ENCODE assay signal across 8 cellular contexts in genomic region chr3:15427981-15428380, GRCh38. TPM values are rescaled to one million over a fixed set of nuclear protein-coding genes. Genes with fewer than 3 reads are reported as not detected.
DNase-seq lines count a peak whose midpoint lies in the region; ATAC-seq and TF ChIP-seq lines count a peak whose summit lies in the region.

No MANE protein-coding gene starts in this region.

- H3K9ac ChIP-seq in ES-I3 (ENCODE audit: low read depth, low read length), result peak overlapping the region; percentile 92
- H3K9ac ChIP-seq in SU-DHL-6 (ENCODE audit: low read length), result peak overlapping the region; percentile 88

- H3K9me3 ChIP-seq in ES-I3 (ENCODE audit: control insufficient read depth, insufficient read depth, low read length) (no peaks in the 10 kb centered on the region), SU-DHL-6 (ENCODE audit: insufficient read depth, low read length) (no peaks in the 10 kb centered on the region), ovary (no peaks in the 10 kb centered on the region)

- H3K27me3 ChIP-seq in SU-DHL-6 (ENCODE audit: low read length) (no peaks in the 10 kb centered on the region), ovary (no peaks in the 10 kb centered on the region)

- H3K36me3 ChIP-seq in ES-I3 (ENCODE audit: insufficient read depth, low read length) (peaks cover 17% of the 10 kb centered on the region; the same call in 1 of the 2 replicates), SU-DHL-6 (ENCODE audit: low read length) (peaks cover 17% of the 10 kb centered on the region), ovary (no peaks in the 10 kb centered on the region)

- no peak for ATAC-seq in GM18520 (IDR thresholded peaks at IDR 0.05; ENCODE audit: unreplicated experiment)

- peak overlapping the region; percentile 65 for H2AFZ ChIP-seq in SU-DHL-6 (ENCODE audit: low read depth, low read length, severe bottlenecking)

- intact Hi-C loops in ovary (cut with DNase I), result loop anchor here in 1 of 4 donors (10.0 kb wide), 1 partner anchor 127 kb away; no protein-coding TSS in a partner anchor

- DNase-seq in fibroblast of mammary gland (ENCODE audit: low read depth), result no peak
- no peak for DNase-seq in ovary
- DNase-seq in activated CD4-positive, CD25-positive, alpha-beta regulatory T cell treated with anti-CD3 and anti-CD28 coated beads, Interleukin-2, amount 50 U/mL, for 72 hours, result no peak
- no peak for DNase-seq in G401 (ENCODE audit: low spot score)
- DNase-seq in stimulated activated CD4-positive, alpha-beta T cell treated with anti-CD3 and anti-CD28 coated beads, Interleukin-4, amount 100 ng/mL, for 1 hour, result no peak

- H3F3A ChIP-seq in SU-DHL-6 (ENCODE audit: insufficient read depth), result no peaks in the 10 kb centered on the region

- no peaks in the 10 kb centered on the region for H3K9me2 ChIP-seq in SU-DHL-6 (replicated peaks; ENCODE audit: insufficient read depth, low read length)

- TF ChIP-seq EP300 in ovary (IDR thresholded peaks at IDR 0.05), result no peak

- H4K20me1 ChIP-seq in SU-DHL-6 (ENCODE audit: low read depth, low read length), result peaks cover 4% of the 10 kb centered on the region; the same call in 1 of the 2 replicates

- H3K79me2 ChIP-seq in SU-DHL-6 (ENCODE audit: insufficient read depth, low read length), result peaks cover 59% of the 10 kb centered on the region

- TF ChIP-seq POLR2A in ovary (IDR thresholded peaks at IDR 0.05), result no peak

- WGBS in ovary, 3 donors, result 0 to 2% (median 0%) methylated on average over 11 of the region's 11 CpGs

- H3K4me2 ChIP-seq in SU-DHL-6 (ENCODE audit: low read depth, low read length, poor library complexity, severe bottlenecking), result peak overlapping the region; percentile 94

- in situ Hi-C loops in G401 (cut with HindIII; ENCODE audit: low sequenced_read_pairs), result no loop called here

- 0 out of 2 replicates have a peak overlapping the region, but pooled peaks have one; percentile 17 for H3K27ac ChIP-seq in SU-DHL-6 (ENCODE audit: low read depth, low read length)
- H3K27ac ChIP-seq in ovary, result peak overlapping the region in 1 of 2 donors; percentile 49

- TF ChIP-seq CTCF in SU-DHL-6 (IDR thresholded peaks at IDR 0.05; ENCODE audit: insufficient read depth, low read length, poor library complexity, severe bottlenecking) (no peak), fibroblast of mammary gland (conservative IDR thresholded peaks at IDR 0.05; ENCODE audit: control insufficient read depth, insufficient read depth, low read depth, low read length) (no peak), ovary (IDR thresholded peaks at IDR 0.05) (no peak)

- H3K4me3 ChIP-seq in SU-DHL-6 (ENCODE audit: insufficient read depth, low read length, poor library complexity, severe bottlenecking), result peak overlapping the region; percentile 89
- H3K4me3 ChIP-seq in fibroblast of mammary gland (ENCODE audit: control insufficient read depth, low read depth, low read length), result peak overlapping the region; percentile 99
- H3K4me3 ChIP-seq in ovary, result peak overlapping the region; percentile 73

- peaks cover 5% of the 10 kb centered on the region; the same call in 1 of the 2 replicates for H3K4me1 ChIP-seq in ES-I3 (ENCODE audit: insufficient read depth, low read length)
- H3K4me1 ChIP-seq in ovary (ENCODE audit: insufficient read depth), result peaks cover 9% of the 10 kb centered on the region

RNA-seq across cellular contexts. Expression of gene EAF1, which starts 0.6 kb away (rescaled TPM):
- 10 to 100 TPM in 5 of 7 donors, 1 to 10 TPM in 2; 8.5 to 16.0 (median 11.9) TPM for total RNA-seq in ovary
- 10 to 100 TPM in 1 of 2 donors, 1 to 10 TPM in 1; 5.4 to 13.8 TPM for polyA plus RNA-seq in ovary
- 18.7 and 18.9 TPM in 2 replicates for total RNA-seq in G401 (2014; rRNA removed; shearing (Covaris generic))

RNA-seq across cellular contexts. Expression of gene METTL6, which starts 0.6 kb away (rescaled TPM):
- 10 to 100 TPM; 16.1 to 25.6 (median 23.0) TPM for total RNA-seq in ovary
- 10 to 100 TPM; 13.0 to 15.1 TPM for polyA plus RNA-seq in ovary
- 23.3 and 61.3 TPM in 2 replicates for total RNA-seq in G401 (2014; rRNA removed; shearing (Covaris generic))
